Comparison of ENCODE assay signal across 2 cellular contexts in genomic region chr10:123017421-123018165, GRCh38.
A peak's percentile ranks its signal among the peaks of the same experiment; 100 is the strongest.
TF ChIP-seq lines count a peak whose summit lies in the region.

No MANE protein-coding gene starts in this region.

TF ChIP-seq in GM23338, 12 proteins besides CTCF, POLR2A, EP300 and RAD21:
- TF ChIP-seq JUNB (IDR thresholded peaks at IDR 0.05; ENCODE audit: unreplicated experiment) (no peak), ZNF331 (CRISPR knock-in tag; IDR thresholded peaks at IDR 0.05; ENCODE audit: low read depth) (peak; percentile 46; the same call in 1 of the 2 replicates), NANOG (IDR thresholded peaks at IDR 0.05; ENCODE audit: borderline replicate concordance) (peak; percentile 73; the same call in 1 of the 2 replicates)
- TF ChIP-seq, protein P1, sequence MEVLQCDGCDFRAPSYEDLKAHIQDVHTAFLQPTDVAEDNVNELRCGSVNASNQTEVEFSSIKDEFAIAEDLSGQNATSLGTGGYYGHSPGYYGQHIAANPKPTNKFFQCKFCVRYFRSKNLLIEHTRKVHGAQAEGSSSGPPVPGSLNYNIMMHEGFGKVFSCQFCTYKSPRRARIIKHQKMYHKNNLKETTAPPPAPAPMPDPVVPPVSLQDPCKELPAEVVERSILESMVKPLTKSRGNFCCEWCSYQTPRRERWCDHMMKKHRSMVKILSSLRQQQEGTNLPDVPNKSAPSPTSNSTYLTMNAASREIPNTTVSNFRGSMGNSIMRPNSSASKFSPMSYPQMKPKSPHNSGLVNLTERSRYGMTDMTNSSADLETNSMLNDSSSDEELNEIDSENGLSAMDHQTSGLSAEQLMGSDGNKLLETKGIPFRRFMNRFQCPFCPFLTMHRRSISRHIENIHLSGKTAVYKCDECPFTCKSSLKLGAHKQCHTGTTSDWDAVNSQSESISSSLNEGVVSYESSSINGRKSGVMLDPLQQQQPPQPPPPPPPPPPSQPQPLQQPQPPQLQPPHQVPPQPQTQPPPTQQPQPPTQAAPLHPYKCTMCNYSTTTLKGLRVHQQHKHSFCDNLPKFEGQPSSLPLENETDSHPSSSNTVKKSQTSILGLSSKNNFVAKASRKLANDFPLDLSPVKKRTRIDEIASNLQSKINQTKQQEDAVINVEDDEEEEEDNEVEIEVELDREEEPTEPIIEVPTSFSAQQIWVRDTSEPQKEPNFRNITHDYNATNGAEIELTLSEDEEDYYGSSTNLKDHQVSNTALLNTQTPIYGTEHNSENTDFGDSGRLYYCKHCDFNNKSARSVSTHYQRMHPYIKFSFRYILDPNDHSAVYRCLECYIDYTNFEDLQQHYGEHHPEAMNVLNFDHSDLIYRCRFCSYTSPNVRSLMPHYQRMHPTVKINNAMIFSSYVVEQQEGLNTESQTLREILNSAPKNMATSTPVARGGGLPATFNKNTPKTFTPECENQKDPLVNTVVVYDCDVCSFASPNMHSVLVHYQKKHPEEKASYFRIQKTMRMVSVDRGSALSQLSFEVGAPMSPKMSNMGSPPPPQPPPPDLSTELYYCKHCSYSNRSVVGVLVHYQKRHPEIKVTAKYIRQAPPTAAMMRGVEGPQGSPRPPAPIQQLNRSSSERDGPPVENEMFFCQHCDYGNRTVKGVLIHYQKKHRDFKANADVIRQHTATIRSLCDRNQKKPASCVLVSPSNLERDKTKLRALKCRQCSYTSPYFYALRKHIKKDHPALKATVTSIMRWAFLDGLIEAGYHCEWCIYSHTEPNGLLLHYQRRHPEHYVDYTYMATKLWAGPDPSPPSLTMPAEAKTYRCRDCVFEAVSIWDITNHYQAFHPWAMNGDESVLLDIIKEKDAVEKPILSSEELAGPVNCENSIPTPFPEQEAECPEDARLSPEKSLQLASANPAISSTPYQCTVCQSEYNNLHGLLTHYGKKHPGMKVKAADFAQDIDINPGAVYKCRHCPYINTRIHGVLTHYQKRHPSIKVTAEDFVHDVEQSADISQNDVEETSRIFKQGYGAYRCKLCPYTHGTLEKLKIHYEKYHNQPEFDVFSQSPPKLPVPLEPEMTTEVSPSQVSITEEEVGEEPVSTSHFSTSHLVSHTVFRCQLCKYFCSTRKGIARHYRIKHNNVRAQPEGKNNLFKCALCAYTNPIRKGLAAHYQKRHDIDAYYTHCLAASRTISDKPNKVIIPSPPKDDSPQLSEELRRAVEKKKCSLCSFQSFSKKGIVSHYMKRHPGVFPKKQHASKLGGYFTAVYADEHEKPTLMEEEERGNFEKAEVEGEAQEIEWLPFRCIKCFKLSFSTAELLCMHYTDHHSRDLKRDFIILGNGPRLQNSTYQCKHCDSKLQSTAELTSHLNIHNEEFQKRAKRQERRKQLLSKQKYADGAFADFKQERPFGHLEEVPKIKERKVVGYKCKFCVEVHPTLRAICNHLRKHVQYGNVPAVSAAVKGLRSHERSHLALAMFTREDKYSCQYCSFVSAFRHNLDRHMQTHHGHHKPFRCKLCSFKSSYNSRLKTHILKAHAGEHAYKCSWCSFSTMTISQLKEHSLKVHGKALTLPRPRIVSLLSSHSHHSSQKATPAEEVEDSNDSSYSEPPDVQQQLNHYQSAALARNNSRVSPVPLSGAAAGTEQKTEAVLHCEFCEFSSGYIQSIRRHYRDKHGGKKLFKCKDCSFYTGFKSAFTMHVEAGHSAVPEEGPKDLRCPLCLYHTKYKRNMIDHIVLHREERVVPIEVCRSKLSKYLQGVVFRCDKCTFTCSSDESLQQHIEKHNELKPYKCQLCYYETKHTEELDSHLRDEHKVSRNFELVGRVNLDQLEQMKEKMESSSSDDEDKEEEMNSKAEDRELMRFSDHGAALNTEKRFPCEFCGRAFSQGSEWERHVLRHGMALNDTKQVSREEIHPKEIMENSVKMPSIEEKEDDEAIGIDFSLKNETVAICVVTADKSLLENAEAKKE (CRISPR knock-in tag; IDR thresholded peaks at IDR 0.05) = peak; percentile 86

TF ChIP-seq in H1, 55 proteins besides CTCF, POLR2A, EP300 and RAD21:
- TF ChIP-seq CREB1 (IDR thresholded peaks at IDR 0.05) (no peak), NANOG (IDR thresholded peaks at IDR 0.05; ENCODE audit: insufficient read depth, low read depth, low read length, poor library complexity, severe bottlenecking) (peak; percentile 69), BCL11A (IDR thresholded peaks at IDR 0.05; ENCODE audit: low read depth in 2 of 2, low read length in 2 of 2) (peak in 1 of 2 experiments; percentile 45), RXRA (IDR thresholded peaks at IDR 0.05; ENCODE audit: insufficient read depth, low read depth, low read length) (no peak), CHD7 (IDR thresholded peaks at IDR 0.05; ENCODE audit: insufficient replicate concordance, low read length) (peak; percentile 70), SIX5 (IDR thresholded peaks at IDR 0.05; ENCODE audit: low read depth, low read length) (no peak), SP1 (IDR thresholded peaks at IDR 0.05; ENCODE audit: low read depth, low read length) (peak; percentile 43; the same call in 1 of the 2 replicates), TCF12 (IDR thresholded peaks at IDR 0.05; ENCODE audit: low read depth, low read length) (peak; percentile 80; the same call in 1 of the 2 replicates), KDM5A (IDR thresholded peaks at IDR 0.05; ENCODE audit: low read length) (no peak), KDM4A (IDR thresholded peaks at IDR 0.05; ENCODE audit: low read depth, low read length, severe bottlenecking) (no peak), CTBP2 (IDR thresholded peaks at IDR 0.05; ENCODE audit: borderline replicate concordance, insufficient read depth, insufficient read length, low read length) (no peak), KDM1A (IDR thresholded peaks at IDR 0.05; ENCODE audit: borderline replicate concordance, low read length) (peak; percentile 44; the same call in 1 of the 2 replicates), PHF8 (conservative IDR thresholded peaks at IDR 0.05; ENCODE audit: low read depth, low read length) (no peak), JUN (IDR thresholded peaks at IDR 0.05; ENCODE audit: low read depth, low read length) (no peak), TAF7 (optimal IDR thresholded peaks at IDR 0.05; ENCODE audit: borderline replicate concordance, low read depth, low read length) (no peak), E2F6 (IDR thresholded peaks at IDR 0.05) (no peak), EGR1 (IDR thresholded peaks at IDR 0.05; ENCODE audit: borderline replicate concordance, low read depth, low read length) (no peak)
- TF ChIP-seq, protein P2, sequence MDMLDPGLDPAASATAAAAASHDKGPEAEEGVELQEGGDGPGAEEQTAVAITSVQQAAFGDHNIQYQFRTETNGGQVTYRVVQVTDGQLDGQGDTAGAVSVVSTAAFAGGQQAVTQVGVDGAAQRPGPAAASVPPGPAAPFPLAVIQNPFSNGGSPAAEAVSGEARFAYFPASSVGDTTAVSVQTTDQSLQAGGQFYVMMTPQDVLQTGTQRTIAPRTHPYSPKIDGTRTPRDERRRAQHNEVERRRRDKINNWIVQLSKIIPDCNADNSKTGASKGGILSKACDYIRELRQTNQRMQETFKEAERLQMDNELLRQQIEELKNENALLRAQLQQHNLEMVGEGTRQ (IDR thresholded peaks at IDR 0.05; ENCODE audit: low read length) = peak; percentile 64
